In genomic region chr1:36351222-36351977, GRCh38 we compare ENCODE assay signal across 9 cellular contexts. TPM values are rescaled to one million over a fixed set of nuclear protein-coding genes. Genes with fewer than 3 reads are reported as not detected.
A peak's percentile ranks its signal among the peaks of the same experiment; 100 is the strongest.
DNase-seq lines count a peak whose midpoint lies in the region; ATAC-seq, FAIRE-seq and TF ChIP-seq lines count a peak whose summit lies in the region.
"Had no signal": no experiment of that assay in that cellular context is flagged by ENCODE, and none has a peak within 500 bp of the region (broad histone marks: within the 10 kb centered on the region; RNA-seq: fewer than 3 reads in every experiment).

No MANE protein-coding gene starts in this region.

- peaks cover 28 to 46% (median 42%) of the 10 kb centered on the region in 4 donors for H3K4me1 ChIP-seq in esophagus muscularis mucosa
- H3K4me1 ChIP-seq in prostate gland (replicated peaks) = no peaks in the 10 kb centered on the region

- H3K27ac ChIP-seq in esophagus muscularis mucosa (replicated peaks in 1 of 4) (peak overlapping the region; percentile 66 to 78 (median 68)), prostate gland (peak overlapping the region; percentile 17 to 34)
- H3K27ac ChIP-seq: HL-60 had no signal

- H3K27me3 ChIP-seq in esophagus muscularis mucosa = no peaks in the 10 kb centered on the region
- H3K27me3 ChIP-seq in prostate gland (replicated peaks; ENCODE audit: insufficient read depth) = no peaks in the 10 kb centered on the region

- intact Hi-C loops in esophagus muscularis mucosa (cut with DNase I) = loop anchor here (2.0 kb wide), 1 partner anchor 59 kb away; no protein-coding TSS in a partner anchor
- intact Hi-C loops in prostate gland (cut with DNase I) = no loop called here

- H3K27me3 Mint-ChIP-seq in progenitor cell of endocrine pancreas = no peaks in the 10 kb centered on the region

- H3K4me1 Mint-ChIP-seq in progenitor cell of endocrine pancreas (ENCODE audit: low read depth) = no peaks in the 10 kb centered on the region

- 40% methylated on average over 6 of the region's 14 CpGs for WGBS in esophagus muscularis mucosa
- WGBS in prostate gland = 56% methylated on average over 14 of the region's 14 CpGs

- TF ChIP-seq CTCF in esophagus muscularis mucosa (IDR thresholded peaks at IDR 0.05) (peak in 1 of 3 experiments; percentile 22), prostate gland (IDR thresholded peaks at IDR 0.05) (no peak), progenitor cell of endocrine pancreas (IDR thresholded peaks at IDR 0.05; ENCODE audit: unreplicated experiment) (no peak)

- H3K9me3 ChIP-seq in esophagus muscularis mucosa (no peaks in the 10 kb centered on the region), prostate gland (no peaks in the 10 kb centered on the region)

- peak; percentile 85 for FAIRE-seq in RCC 7860 (lab: Jason Lieb, UNC)

- DNase-seq in DMS 273 treated with DMSO at 0.1 percent for 48 hours (lab: John Stamatoyannopoulos, UW) (peak; percentile 15), RCC 7860 (ENCODE audit: low spot score) (peak; percentile 97), esophagus muscularis mucosa (ENCODE audit: extremely low spot score) (no peak), prostate gland (ENCODE audit: low spot score) (no peak), progenitor cell of endocrine pancreas (ENCODE audit: low spot score, unreplicated experiment) (no peak), GDM1 (lab: John Stamatoyannopoulos, UW) (no peak)
- DNase-seq in activated CD4-positive, CD25-positive, alpha-beta regulatory T cell treated with anti-CD3 and anti-CD28 coated beads, Interleukin-2, amount 50 U/mL, for 72 hours = no peak

- no peak overlapping the region for H3K4me3 Mint-ChIP-seq in progenitor cell of endocrine pancreas (ENCODE audit: low read depth)

- no peak overlapping the region for H3K27ac Mint-ChIP-seq in progenitor cell of endocrine pancreas

- no peak for ATAC-seq in GM21367 (IDR thresholded peaks at IDR 0.05; ENCODE audit: unreplicated experiment)

- H3K4me3 ChIP-seq in esophagus muscularis mucosa = peak overlapping the region in 2 of 4 donors; percentile 6 to 25
- no peak overlapping the region for H3K4me3 ChIP-seq in prostate gland

- peaks cover 10% of the 10 kb centered on the region for H3K36me3 Mint-ChIP-seq in progenitor cell of endocrine pancreas (ENCODE audit: insufficient read depth)

- no peak for TF ChIP-seq POLR2A in esophagus muscularis mucosa (IDR thresholded peaks at IDR 0.05; ENCODE audit: low read depth)
- no peak for TF ChIP-seq POLR2A in prostate gland (IDR thresholded peaks at IDR 0.05)

- no peaks in the 10 kb centered on the region for H3K9me3 Mint-ChIP-seq in progenitor cell of endocrine pancreas (ENCODE audit: low read depth)

- H3K36me3 ChIP-seq in esophagus muscularis mucosa (peaks cover 39 to 90% (median 82%) of the 10 kb centered on the region in 4 donors), prostate gland (peaks cover 13 to 22% of the 10 kb centered on the region in 2 donors)

- no peak for TF ChIP-seq EP300 in esophagus muscularis mucosa (IDR thresholded peaks at IDR 0.05)

RNA-seq across cellular contexts. Expression of gene EVA1B, which starts 28.0 kb away (rescaled TPM):
- total RNA-seq in esophagus muscularis mucosa = 100 to 1,000 TPM in 2 of 4 donors, 10 to 100 TPM in 2; 45.1 to 129 (median 79.5) TPM
- total RNA-seq in prostate gland = 10 to 100 TPM; 67.1 to 78.7 TPM
- 11.8 and 14.1 TPM in 2 replicates for total RNA-seq in progenitor cell of endocrine pancreas

RNA-seq across cellular contexts. Expression of gene STK40, which starts 34.3 kb away (rescaled TPM):
- total RNA-seq in esophagus muscularis mucosa (100 to 1,000 TPM in 1 of 4 donors, 10 to 100 TPM in 3; 67.7 to 103 (median 80.2) TPM), prostate gland (100 to 1,000 TPM in 1 of 2 donors, 10 to 100 TPM in 1; 30.8 to 111 TPM), progenitor cell of endocrine pancreas (34.6 and 42.0 TPM in 2 replicates)

RNA-seq across cellular contexts. Expression of gene SH3D21, which starts 45.2 kb away (rescaled TPM):
- total RNA-seq in esophagus muscularis mucosa (1 to 10 TPM in 2 of 4 donors, under 1 TPM in 2; 0.26 to 2.0 (median 1.1) TPM), prostate gland (10 to 100 TPM in 1 of 2 donors, 1 to 10 TPM in 1; 8.1 to 10.6 TPM), progenitor cell of endocrine pancreas (10.6 and 11.0 TPM in 2 replicates)

RNA-seq across cellular contexts. Expression of gene LSM10, which starts 46.3 kb away (rescaled TPM):
- total RNA-seq in esophagus muscularis mucosa (10 to 100 TPM; 42.2 to 64.5 (median 59.5) TPM), prostate gland (10 to 100 TPM; 36.8 to 72.7 TPM), progenitor cell of endocrine pancreas (28.4 and 32.8 TPM in 2 replicates)

Comparison
In these comparisons a context has a peak if more than half of its experiments do, and no peak if none do; other contexts are left out.
1. DNase-seq: peak in DMS 273 treated with DMSO at 0.1 percent for 48 hours (single experiment) and RCC 7860 (single experiment); none in esophagus muscularis mucosa (single experiment), prostate gland (single experiment), progenitor cell of endocrine pancreas (single experiment), activated CD4-positive, CD25-positive, alpha-beta regulatory T cell treated with anti-CD3 and anti-CD28 coated beads, Interleukin-2, amount 50 U/mL, for 72 hours (single experiment) and GDM1 (single experiment).